ENCODE assay signal across 18 cellular contexts in the genomic region with DNA sequence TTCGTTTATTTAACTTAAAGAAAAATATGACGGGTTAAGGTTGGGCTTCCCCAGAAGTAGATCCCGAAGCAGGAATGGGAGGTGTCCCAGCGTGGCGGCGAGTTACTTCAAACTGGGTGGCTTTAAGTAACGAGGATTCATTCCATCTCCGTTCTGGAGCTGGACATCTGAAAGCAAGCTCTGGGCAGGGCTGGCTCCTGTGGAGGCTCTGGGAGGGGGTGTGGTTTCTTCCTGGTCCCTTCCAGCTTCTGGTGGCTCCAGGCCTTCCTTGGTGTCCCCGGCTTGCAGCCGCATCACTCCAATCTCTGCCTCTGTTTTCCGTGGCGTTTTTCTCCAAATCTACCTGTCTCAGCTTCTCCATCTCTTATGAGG. TPM values are rescaled to one million over a fixed set of nuclear protein-coding genes. Genes with fewer than 3 reads are reported as not detected.
DNase-seq lines count a peak whose midpoint lies in the region; ATAC-seq and TF ChIP-seq lines count a peak whose summit lies in the region.
"Had no signal": no experiment of that assay in that cellular context is flagged by ENCODE, and none has a peak within 500 bp of the region (broad histone marks: within the 10 kb centered on the region; RNA-seq: fewer than 3 reads in every experiment).

No MANE protein-coding gene starts in this region.

- no peak overlapping the region for H3K27ac Mint-ChIP-seq in activated naive CD8-positive, alpha-beta T cell treated with anti-CD3 and anti-CD28 coated beads, Interleukin-2, amount 10 ng/mL, durations not matched to agents 7 days and 5 days
- no peak overlapping the region for H3K27ac Mint-ChIP-seq in activated naive CD8-positive, alpha-beta T cell treated with anti-CD3 and anti-CD28 coated beads for 36 hours
- no peak overlapping the region for H3K27ac Mint-ChIP-seq in WTC11
- H3K27ac Mint-ChIP-seq in effector memory CD8-positive, alpha-beta T cell, result no peak overlapping the region

- peaks cover 4% of the 10 kb centered on the region for H3K9me3 ChIP-seq in suprapubic skin

- H3K4me3 ChIP-seq in suprapubic skin, result no peak overlapping the region
- H3K4me3 ChIP-seq: GM23248, PC-9 had no signal

- H3K27me3 Mint-ChIP-seq in activated naive CD8-positive, alpha-beta T cell treated with anti-CD3 and anti-CD28 coated beads, Interleukin-2, amount 10 ng/mL, durations not matched to agents 7 days and 5 days, result peaks cover 5% of the 10 kb centered on the region
- no peaks in the 10 kb centered on the region for H3K27me3 Mint-ChIP-seq in activated naive CD8-positive, alpha-beta T cell treated with anti-CD3 and anti-CD28 coated beads for 36 hours
- no peaks in the 10 kb centered on the region; the same call in 1 of the 2 replicates for H3K27me3 Mint-ChIP-seq in WTC11 (ENCODE audit: low read depth)
- peaks cover 26 to 35% of the 10 kb centered on the region in 2 donors for H3K27me3 Mint-ChIP-seq in effector memory CD8-positive, alpha-beta T cell

- no peaks in the 10 kb centered on the region for H3K4me1 ChIP-seq in suprapubic skin

- DNase-seq in activated naive CD8-positive, alpha-beta T cell treated with anti-CD3 and anti-CD28 coated beads, Interleukin-2, amount 10 ng/mL, durations not matched to agents 7 days and 5 days, result peak; percentile 10
- DNase-seq in activated naive CD8-positive, alpha-beta T cell treated with anti-CD3 and anti-CD28 coated beads for 36 hours, result no peak
- peak; percentile 2 for DNase-seq in WTC11 (ENCODE audit: low spot score)
- DNase-seq in mesenteric fat pad (ENCODE audit: low spot score), result peak; percentile 69
- DNase-seq in suprapubic skin (ENCODE audit: low spot score in 2 of 2), result peak; percentile 18 to 72
- DNase-seq in activated gamma-delta T cell treated with Interleukin-2 at 50 U/mL for 16 hours, result no peak
- no peak for DNase-seq in effector memory CD8-positive, alpha-beta T cell
- DNase-seq: DMS 273 treated with DMSO at 0.1 percent for 48 hours, GF-D8, GM23248, MV-4-11, NCI-H1436, NCI-H2081 treated with DMSO at 0.1 percent for 48 hours, NCI-H510A, NCI-H774, PC-9 had no signal

- no peaks in the 10 kb centered on the region for H3K9me3 Mint-ChIP-seq in activated naive CD8-positive, alpha-beta T cell treated with anti-CD3 and anti-CD28 coated beads, Interleukin-2, amount 10 ng/mL, durations not matched to agents 7 days and 5 days
- H3K9me3 Mint-ChIP-seq in activated naive CD8-positive, alpha-beta T cell treated with anti-CD3 and anti-CD28 coated beads for 36 hours, result no peaks in the 10 kb centered on the region
- H3K9me3 Mint-ChIP-seq in WTC11, result no peaks in the 10 kb centered on the region
- H3K9me3 Mint-ChIP-seq in effector memory CD8-positive, alpha-beta T cell, result no peaks in the 10 kb centered on the region

- no peak for TF ChIP-seq CTCF in WTC11 (IDR thresholded peaks at IDR 0.05)
- no peak for TF ChIP-seq CTCF in suprapubic skin (IDR thresholded peaks at IDR 0.05)

- CTCF ChIA-PET in WTC11 (lab: Charles Lee), result interaction anchor here (1.0 to 1.7 kb wide), 3 partner anchors 45 to 126 kb away, joined by 4 read pairs; no protein-coding TSS in a partner anchor

- no peak for TF ChIP-seq EP300 in suprapubic skin (IDR thresholded peaks at IDR 0.05)

- ATAC-seq in activated naive CD8-positive, alpha-beta T cell treated with anti-CD3 and anti-CD28 coated beads, Interleukin-2, amount 10 ng/mL, durations not matched to agents 7 days and 5 days (ENCODE audit: low read depth), result no peak
- ATAC-seq in WTC11, result no peak
- ATAC-seq in effector memory CD8-positive, alpha-beta T cell (replicated peaks), result no peak

- POLR2A ChIA-PET in activated naive CD8-positive, alpha-beta T cell treated with anti-CD3 and anti-CD28 coated beads, Interleukin-2, amount 10 ng/mL, durations not matched to agents 7 days and 5 days (lab: Charles Lee), result no interaction called here
- POLR2A ChIA-PET in WTC11 (lab: Charles Lee), result no interaction called here

- H3K36me3 ChIP-seq in suprapubic skin, result no peaks in the 10 kb centered on the region

- H3K36me3 Mint-ChIP-seq in activated naive CD8-positive, alpha-beta T cell treated with anti-CD3 and anti-CD28 coated beads, Interleukin-2, amount 10 ng/mL, durations not matched to agents 7 days and 5 days, result no peaks in the 10 kb centered on the region
- H3K36me3 Mint-ChIP-seq in activated naive CD8-positive, alpha-beta T cell treated with anti-CD3 and anti-CD28 coated beads for 36 hours, result no peaks in the 10 kb centered on the region
- no peaks in the 10 kb centered on the region for H3K36me3 Mint-ChIP-seq in WTC11
- no peaks in the 10 kb centered on the region for H3K36me3 Mint-ChIP-seq in effector memory CD8-positive, alpha-beta T cell (ENCODE audit: insufficient read depth)

- no peak overlapping the region for H3K27ac ChIP-seq in suprapubic skin
- H3K27ac ChIP-seq: C4-2B, GM23248, PC-9 had no signal

- H3K4me1 Mint-ChIP-seq in activated naive CD8-positive, alpha-beta T cell treated with anti-CD3 and anti-CD28 coated beads, Interleukin-2, amount 10 ng/mL, durations not matched to agents 7 days and 5 days, result no peaks in the 10 kb centered on the region
- H3K4me1 Mint-ChIP-seq in activated naive CD8-positive, alpha-beta T cell treated with anti-CD3 and anti-CD28 coated beads for 36 hours, result no peaks in the 10 kb centered on the region
- no peaks in the 10 kb centered on the region for H3K4me1 Mint-ChIP-seq in WTC11
- H3K4me1 Mint-ChIP-seq in effector memory CD8-positive, alpha-beta T cell (ENCODE audit: low read depth in 2 of 2), result no peaks in the 10 kb centered on the region

- TF ChIP-seq POLR2A in suprapubic skin (IDR thresholded peaks at IDR 0.05), result no peak

- no peak overlapping the region for H3K4me3 Mint-ChIP-seq in activated naive CD8-positive, alpha-beta T cell treated with anti-CD3 and anti-CD28 coated beads, Interleukin-2, amount 10 ng/mL, durations not matched to agents 7 days and 5 days
- no peak overlapping the region for H3K4me3 Mint-ChIP-seq in activated naive CD8-positive, alpha-beta T cell treated with anti-CD3 and anti-CD28 coated beads for 36 hours
- no peak overlapping the region for H3K4me3 Mint-ChIP-seq in WTC11
- H3K4me3 Mint-ChIP-seq in effector memory CD8-positive, alpha-beta T cell, result no peak overlapping the region

- WGBS in suprapubic skin, result 83% methylated on average over 12 of the region's 12 CpGs

- H3K27me3 ChIP-seq in suprapubic skin, result peaks cover 65% of the 10 kb centered on the region

TF ChIP-seq in WTC11, 78 proteins besides CTCF, POLR2A, EP300 and RAD21 (continues in another document):
- TF ChIP-seq TCF7 (CRISPR knock-in tag; IDR thresholded peaks at IDR 0.05; ENCODE audit: low read depth) (no peak), TP53 (CRISPR knock-in tag; IDR thresholded peaks at IDR 0.05) (no peak), CBFB (CRISPR knock-in tag; IDR thresholded peaks at IDR 0.05; ENCODE audit: low read depth) (no peak)
- TF ChIP-seq, protein P1, sequence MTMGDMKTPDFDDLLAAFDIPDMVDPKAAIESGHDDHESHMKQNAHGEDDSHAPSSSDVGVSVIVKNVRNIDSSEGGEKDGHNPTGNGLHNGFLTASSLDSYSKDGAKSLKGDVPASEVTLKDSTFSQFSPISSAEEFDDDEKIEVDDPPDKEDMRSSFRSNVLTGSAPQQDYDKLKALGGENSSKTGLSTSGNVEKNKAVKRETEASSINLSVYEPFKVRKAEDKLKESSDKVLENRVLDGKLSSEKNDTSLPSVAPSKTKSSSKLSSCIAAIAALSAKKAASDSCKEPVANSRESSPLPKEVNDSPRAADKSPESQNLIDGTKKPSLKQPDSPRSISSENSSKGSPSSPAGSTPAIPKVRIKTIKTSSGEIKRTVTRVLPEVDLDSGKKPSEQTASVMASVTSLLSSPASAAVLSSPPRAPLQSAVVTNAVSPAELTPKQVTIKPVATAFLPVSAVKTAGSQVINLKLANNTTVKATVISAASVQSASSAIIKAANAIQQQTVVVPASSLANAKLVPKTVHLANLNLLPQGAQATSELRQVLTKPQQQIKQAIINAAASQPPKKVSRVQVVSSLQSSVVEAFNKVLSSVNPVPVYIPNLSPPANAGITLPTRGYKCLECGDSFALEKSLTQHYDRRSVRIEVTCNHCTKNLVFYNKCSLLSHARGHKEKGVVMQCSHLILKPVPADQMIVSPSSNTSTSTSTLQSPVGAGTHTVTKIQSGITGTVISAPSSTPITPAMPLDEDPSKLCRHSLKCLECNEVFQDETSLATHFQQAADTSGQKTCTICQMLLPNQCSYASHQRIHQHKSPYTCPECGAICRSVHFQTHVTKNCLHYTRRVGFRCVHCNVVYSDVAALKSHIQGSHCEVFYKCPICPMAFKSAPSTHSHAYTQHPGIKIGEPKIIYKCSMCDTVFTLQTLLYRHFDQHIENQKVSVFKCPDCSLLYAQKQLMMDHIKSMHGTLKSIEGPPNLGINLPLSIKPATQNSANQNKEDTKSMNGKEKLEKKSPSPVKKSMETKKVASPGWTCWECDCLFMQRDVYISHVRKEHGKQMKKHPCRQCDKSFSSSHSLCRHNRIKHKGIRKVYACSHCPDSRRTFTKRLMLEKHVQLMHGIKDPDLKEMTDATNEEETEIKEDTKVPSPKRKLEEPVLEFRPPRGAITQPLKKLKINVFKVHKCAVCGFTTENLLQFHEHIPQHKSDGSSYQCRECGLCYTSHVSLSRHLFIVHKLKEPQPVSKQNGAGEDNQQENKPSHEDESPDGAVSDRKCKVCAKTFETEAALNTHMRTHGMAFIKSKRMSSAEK (CRISPR knock-in tag; IDR thresholded peaks at IDR 0.05; ENCODE audit: borderline replicate concordance), result no peak
- TF ChIP-seq, protein P2, sequence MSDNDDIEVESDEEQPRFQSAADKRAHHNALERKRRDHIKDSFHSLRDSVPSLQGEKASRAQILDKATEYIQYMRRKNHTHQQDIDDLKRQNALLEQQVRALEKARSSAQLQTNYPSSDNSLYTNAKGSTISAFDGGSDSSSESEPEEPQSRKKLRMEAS (CRISPR knock-in tag; IDR thresholded peaks at IDR 0.05), result no peak
- TF ChIP-seq, protein P3, sequence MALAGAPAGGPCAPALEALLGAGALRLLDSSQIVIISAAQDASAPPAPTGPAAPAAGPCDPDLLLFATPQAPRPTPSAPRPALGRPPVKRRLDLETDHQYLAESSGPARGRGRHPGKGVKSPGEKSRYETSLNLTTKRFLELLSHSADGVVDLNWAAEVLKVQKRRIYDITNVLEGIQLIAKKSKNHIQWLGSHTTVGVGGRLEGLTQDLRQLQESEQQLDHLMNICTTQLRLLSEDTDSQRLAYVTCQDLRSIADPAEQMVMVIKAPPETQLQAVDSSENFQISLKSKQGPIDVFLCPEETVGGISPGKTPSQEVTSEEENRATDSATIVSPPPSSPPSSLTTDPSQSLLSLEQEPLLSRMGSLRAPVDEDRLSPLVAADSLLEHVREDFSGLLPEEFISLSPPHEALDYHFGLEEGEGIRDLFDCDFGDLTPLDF (CRISPR knock-in tag; IDR thresholded peaks at IDR 0.05), result no peak

RNA-seq across cellular contexts. Expression of a gene that starts 47.3 kb away (rescaled TPM):
- not detected for total RNA-seq in activated naive CD8-positive, alpha-beta T cell treated with anti-CD3 and anti-CD28 coated beads, Interleukin-2, amount 10 ng/mL, durations not matched to agents 7 days and 5 days
- not detected for total RNA-seq in activated naive CD8-positive, alpha-beta T cell treated with anti-CD3 and anti-CD28 coated beads for 36 hours
- 0.57 to 1.3 TPM (median 0.66 TPM) in 3 replicates for total RNA-seq in WTC11 (2021)
- total RNA-seq in mesenteric fat pad, result not detected
- total RNA-seq in suprapubic skin, result not detected
- total RNA-seq: A673, GM23248, PC-9 had no signal

Comparison
In these comparisons a context has a peak if more than half of its experiments do, and no peak if none do; other contexts are left out.
1. DNase-seq: peak in activated naive CD8-positive, alpha-beta T cell treated with anti-CD3 and anti-CD28 coated beads, Interleukin-2, amount 10 ng/mL, durations not matched to agents 7 days and 5 days (single experiment), WTC11 (single experiment), mesenteric fat pad (single experiment) and suprapubic skin (2 of 2); none in activated naive CD8-positive, alpha-beta T cell treated with anti-CD3 and anti-CD28 coated beads for 36 hours (single experiment), activated gamma-delta T cell treated with Interleukin-2 at 50 U/mL for 16 hours (single experiment) and effector memory CD8-positive, alpha-beta T cell (0 of 3).